ENCODE assay signal across 31 cellular contexts in genomic region chr11:21037836-21038235, GRCh38.
"Had no signal": no experiment of that assay in that cellular context is flagged by ENCODE, and none has a peak within 500 bp of the region (broad histone marks: within the 10 kb centered on the region; RNA-seq: fewer than 3 reads in every experiment).

No MANE protein-coding gene starts in this region.

- DNase-seq: activated CD4-positive, alpha-beta T cell treated with anti-CD3 and anti-CD28 coated beads for 4 hours; activated CD4-positive, alpha-beta T cell treated with anti-CD3 and anti-CD28 coated beads, Interleukin-2, amount 50 U/mL, for 48 hours; activated CD4-positive, CD25-positive, alpha-beta regulatory T cell; activated CD8-positive, alpha-beta memory T cell treated with anti-CD3 and anti-CD28 coated beads, Interleukin-2, amount 50 U/mL, for 48 hours; activated naive CD4-positive, alpha-beta T cell; activated T-cell treated with anti-CD3 and anti-CD28 coated beads, Interleukin-2, amount 50 U/mL, for 4 hours; adrenal gland; brain microvascular endothelial cell; caudate nucleus; effector CD8-positive, alpha-beta T cell; foreskin melanocyte; glutamatergic neuron; immature natural killer cell; ovary; spleen; stimulated activated CD4-positive, alpha-beta T cell treated with anti-CD3 and anti-CD28 coated beads, Interleukin-4, amount 100 ng/mL, for 1 hour; stimulated activated naive CD4-positive, alpha-beta T cell; testis; trophoblast cell; uterus had no signal

- H3K36me3 ChIP-seq: adrenal gland, ascending aorta, brain microvascular endothelial cell, neutrophil, ovary, prostate gland, right atrium auricular region, spleen, uterus had no signal

- H3K36me3 Mint-ChIP-seq: activated naive CD8-positive, alpha-beta T cell; memory B cell had no signal

- H3K27ac ChIP-seq: adrenal gland, ascending aorta, brain microvascular endothelial cell, hepatocyte, neutrophil, ovary, prostate gland, right atrium auricular region, spleen, testis, uterus had no signal

- H3K9me3 ChIP-seq: adrenal gland, ascending aorta, neutrophil, ovary, prostate gland, testis, uterus had no signal

- H3K4me1 ChIP-seq: adrenal gland, ascending aorta, prostate gland, right atrium auricular region, spleen, testis, uterus had no signal

- H3K4me1 Mint-ChIP-seq: immature natural killer cell, memory B cell had no signal

- H3K27me3 ChIP-seq: adrenal gland, ascending aorta, brain microvascular endothelial cell, hepatocyte, neutrophil, ovary, right atrium auricular region, spleen, testis, uterus had no signal

- H3K4me3 Mint-ChIP-seq: activated naive CD8-positive, alpha-beta T cell; activated T-cell treated with anti-CD3 and anti-CD28 coated beads, Interleukin-2, amount 50 U/mL, for 4 hours; dendritic cell treated with granulocyte-macrophage colony-stimulating factor and Interleukin-4, amounts not matched to agents 40 ng/mL and 50 ng/mL, for 4 days; immature natural killer cell; memory B cell; natural killer cell treated with Interleukin-12 subunit alpha and Interleukin-12 subunit beta and Interleukin-15 and Interleukin-18, amount 100 ng/mL, for 72 hours had no signal

- ATAC-seq: activated T-cell treated with anti-CD3 and anti-CD28 coated beads, Interleukin-2, amount 50 U/mL, for 4 hours; esophagus mucosa; natural killer cell treated with Interleukin-12 subunit alpha and Interleukin-12 subunit beta and Interleukin-15 and Interleukin-18, amount 100 ng/mL, for 72 hours had no signal

- H3K27me3 Mint-ChIP-seq: activated naive CD8-positive, alpha-beta T cell; dendritic cell treated with granulocyte-macrophage colony-stimulating factor and Interleukin-4, amounts not matched to agents 40 ng/mL and 50 ng/mL, for 4 days; memory B cell; natural killer cell treated with Interleukin-12 subunit alpha and Interleukin-12 subunit beta and Interleukin-15 and Interleukin-18, amount 100 ng/mL, for 72 hours had no signal

- H3K4me3 ChIP-seq: adrenal gland, ascending aorta, hepatocyte, ovary, prostate gland, right atrium auricular region, spleen, testis, uterus had no signal

- H3K27ac Mint-ChIP-seq: activated naive CD8-positive, alpha-beta T cell; activated T-helper 2 cell treated with anti-CD3 and anti-CD28 coated beads, Interferon-gamma antibody, Interleukin-2, Interleukin-4, amounts not matched to agents 10 μg/mL and 5 μg/mL and 100 μg/mL, durations not matched to agents 14 hours and 24 hours and 36 hours; dendritic cell treated with granulocyte-macrophage colony-stimulating factor and Interleukin-4, amounts not matched to agents 40 ng/mL and 50 ng/mL, for 4 days; immature natural killer cell; memory B cell; natural killer cell treated with Interleukin-12 subunit alpha and Interleukin-12 subunit beta and Interleukin-15 and Interleukin-18, amount 100 ng/mL, for 72 hours had no signal
